Comparison of ENCODE assay signal across 27 cellular contexts in the genomic region with DNA sequence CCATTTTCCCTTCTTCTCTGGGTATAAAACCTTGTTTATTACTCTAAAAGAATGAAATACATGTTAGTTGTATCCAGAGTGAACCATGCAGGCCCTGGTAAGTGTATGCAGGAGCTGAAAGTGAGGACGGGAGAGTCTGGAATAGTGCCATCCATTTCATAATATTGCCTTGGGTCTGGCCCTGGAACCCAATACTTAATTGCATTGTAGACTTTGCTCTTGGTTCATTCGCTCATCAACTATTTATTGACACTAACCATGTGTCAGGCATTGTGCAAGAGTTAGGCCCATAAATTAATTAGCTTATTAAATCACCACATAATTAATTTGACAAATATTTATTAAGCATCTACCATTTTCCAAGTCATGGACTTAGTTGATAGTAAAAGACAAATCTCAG.
"Had no signal": no experiment of that assay in that cellular context is flagged by ENCODE, and none has a peak within 500 bp of the region (broad histone marks: within the 10 kb centered on the region; RNA-seq: fewer than 3 reads in every experiment).

No MANE protein-coding gene starts in this region.

- H3K4me3 Mint-ChIP-seq: activated naive CD4-positive, alpha-beta T cell treated with anti-CD3 and anti-CD28 coated beads, Interleukin-2, amount 50 U/mL, for 24 hours; brain; naive thymus-derived CD4-positive, alpha-beta T cell; neural crest cell; stimulated activated naive B cell treated with anti-CD40 and anti-IgM and Interleukin-4, amounts not matched to agents 10 μg/mL and 1 μg/mL and 100 μg/mL, for 72 hours; T-helper 1 cell treated with Interleukin-12 subunit alpha and Interleukin-12 subunit beta and Interleukin-4 antibody, amounts not matched to agents 30 μg/mL and 1 μg/mL, for 36 hours; WTC11 had no signal

- DNase-seq: activated gamma-delta T cell treated with Interleukin-2 at 50 U/mL for 16 hours; activated T-cell treated with anti-CD3 and anti-CD28 coated beads, Interleukin-2, amount 50 U/mL, for 1 hour; aorta; central memory CD4-positive, alpha-beta T cell; effector memory CD4-positive, alpha-beta T cell; heart left ventricle; islet precursor cell; left cardiac atrium; lower lobe of right lung; naive thymus-derived CD4-positive, alpha-beta T cell; psoas muscle; right cardiac atrium; stimulated activated CD4-positive, alpha-beta T cell treated with anti-CD3 and anti-CD28 coated beads, Interleukin-15, amount 100 ng/mL, for 24 hours; stimulated activated CD4-positive, alpha-beta T cell treated with anti-CD3 and anti-CD28 coated beads, Interleukin-2, amount 100 ng/mL, for 48 hours; stimulated activated CD8-positive, alpha-beta memory T cell treated with anti-CD3 and anti-CD28 coated beads, Interleukin-4, amount 100 ng/mL, for 48 hours; stimulated activated naive B cell treated with anti-CD40 and anti-IgM and Interleukin-4, amounts not matched to agents 10 μg/mL and 1 μg/mL and 100 μg/mL, for 72 hours; T1000; testis; trophoblast cell; uterus had no signal

- H3K4me1 Mint-ChIP-seq: activated naive CD4-positive, alpha-beta T cell treated with anti-CD3 and anti-CD28 coated beads, Interleukin-2, amount 50 U/mL, for 24 hours; naive thymus-derived CD4-positive, alpha-beta T cell; stimulated activated naive B cell treated with anti-CD40 and anti-IgM and Interleukin-4, amounts not matched to agents 10 μg/mL and 1 μg/mL and 100 μg/mL, for 72 hours; WTC11 had no signal

- H3K9me3 ChIP-seq: esophagus muscularis mucosa, heart left ventricle, lower lobe of right lung, psoas muscle, testis, uterus had no signal

- H3K27ac Mint-ChIP-seq: activated naive CD4-positive, alpha-beta T cell treated with anti-CD3 and anti-CD28 coated beads, Interleukin-2, amount 50 U/mL, for 24 hours; naive thymus-derived CD4-positive, alpha-beta T cell; stimulated activated naive B cell treated with anti-CD40 and anti-IgM and Interleukin-4, amounts not matched to agents 10 μg/mL and 1 μg/mL and 100 μg/mL, for 72 hours; T-helper 1 cell treated with Interleukin-12 subunit alpha and Interleukin-12 subunit beta and Interleukin-4 antibody, amounts not matched to agents 30 μg/mL and 1 μg/mL, for 36 hours; WTC11 had no signal

- H3K4me1 ChIP-seq: esophagus muscularis mucosa, heart left ventricle, lower lobe of right lung, psoas muscle, testis, uterus had no signal

- ATAC-seq: heart left ventricle; left cardiac atrium; lower lobe of right lung; naive thymus-derived CD4-positive, alpha-beta T cell; psoas muscle; stimulated activated naive B cell treated with anti-CD40 and anti-IgM and Interleukin-4, amounts not matched to agents 10 μg/mL and 1 μg/mL and 100 μg/mL, for 72 hours; WTC11 had no signal

- H3K27me3 Mint-ChIP-seq: brain had no signal

- H3K36me3 ChIP-seq: esophagus muscularis mucosa, heart left ventricle, lower lobe of right lung, uterus had no signal

- H3K4me3 ChIP-seq: esophagus muscularis mucosa, heart left ventricle, lower lobe of right lung, psoas muscle, skin epidermis, testis, uterus had no signal

- H3K27me3 ChIP-seq: esophagus muscularis mucosa, heart left ventricle, testis, uterus had no signal

- H3K9me3 Mint-ChIP-seq: neural crest cell; T-helper 1 cell treated with Interleukin-12 subunit alpha and Interleukin-12 subunit beta and Interleukin-4 antibody, amounts not matched to agents 30 μg/mL and 1 μg/mL, for 36 hours had no signal

- H3K36me3 Mint-ChIP-seq: activated naive CD4-positive, alpha-beta T cell treated with anti-CD3 and anti-CD28 coated beads, Interleukin-2, amount 50 U/mL, for 24 hours; brain; naive thymus-derived CD4-positive, alpha-beta T cell; stimulated activated naive B cell treated with anti-CD40 and anti-IgM and Interleukin-4, amounts not matched to agents 10 μg/mL and 1 μg/mL and 100 μg/mL, for 72 hours; WTC11 had no signal

- H3K27ac ChIP-seq: esophagus muscularis mucosa, heart left ventricle, lower lobe of right lung, psoas muscle, skin epidermis, testis, uterus had no signal
